ENCODE assay signal across 10 cellular contexts in the genomic region with DNA sequence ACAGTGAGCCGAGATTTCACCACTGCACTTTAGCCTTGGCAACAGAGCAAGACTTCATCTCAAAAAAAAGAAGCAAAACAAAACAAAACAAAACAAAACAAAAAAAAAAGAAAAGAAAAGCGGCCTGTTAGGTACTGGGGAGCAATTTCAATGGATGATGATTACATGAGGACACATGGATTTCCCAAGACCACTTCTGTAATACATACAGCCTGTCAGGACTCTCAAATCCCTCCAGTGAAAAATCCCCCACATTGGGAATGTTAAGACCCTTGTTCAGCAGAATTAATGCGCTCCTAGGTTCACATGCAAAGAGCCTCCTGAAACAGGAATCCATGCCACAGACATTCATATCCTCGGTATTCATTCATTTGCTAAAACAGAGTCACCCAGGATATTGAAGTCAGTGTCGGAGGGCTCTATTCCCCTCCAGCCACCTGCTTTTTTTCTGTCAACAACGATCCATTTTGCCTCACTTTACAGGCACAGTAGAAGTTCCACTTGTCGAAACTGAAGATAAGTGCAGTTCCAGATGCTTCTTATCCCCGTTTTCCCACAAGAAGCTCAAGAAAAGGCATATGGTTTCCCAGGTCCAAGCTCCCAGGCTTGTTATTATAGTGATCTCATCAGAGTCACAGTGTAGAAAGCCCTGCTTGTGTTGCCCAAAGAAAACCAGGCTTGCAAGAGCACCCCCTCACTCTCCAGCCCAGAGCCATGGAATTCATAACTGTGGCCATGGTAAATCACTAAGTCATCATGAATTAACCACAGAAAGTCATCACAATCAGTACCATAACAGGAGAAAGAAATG. TPM values are rescaled to one million over a fixed set of nuclear protein-coding genes. Genes with fewer than 3 reads are reported as not detected.
DNase-seq lines count a peak whose midpoint lies in the region; TF ChIP-seq lines count a peak whose summit lies in the region.
"Had no signal": no experiment of that assay in that cellular context is flagged by ENCODE, and none has a peak within 500 bp of the region (broad histone marks: within the 10 kb centered on the region; RNA-seq: fewer than 3 reads in every experiment).

No MANE protein-coding gene starts in this region.

- H3K27me3 ChIP-seq in MG63, result no peaks in the 10 kb centered on the region
- H3K27me3 ChIP-seq in esophagus squamous epithelium, result no peaks in the 10 kb centered on the region
- no peaks in the 10 kb centered on the region for H3K27me3 ChIP-seq in muscle layer of duodenum (ENCODE audit: low read depth, low read length)
- H3K27me3 ChIP-seq: BLaER1 treated with 17β-estradiol and CSF1 and Interleukin-3, amounts not matched to agents 10 nM and 100 nM had no signal

- peaks cover 3% of the 10 kb centered on the region; the same call in 1 of the 2 replicates for H3K9me3 ChIP-seq in MG63
- H3K9me3 ChIP-seq in esophagus squamous epithelium, result no peaks in the 10 kb centered on the region
- H3K9me3 ChIP-seq in muscle layer of duodenum (ENCODE audit: control insufficient read depth in 1 of 2, low read length in 2 of 2), result peaks cover 0 to under 1% of the 10 kb centered on the region in 2 donors

- WGBS in esophagus squamous epithelium, 2 donors, result 67 to 88% methylated on average over 8 of the region's 8 CpGs

- CTCF ChIA-PET in activated CD4-positive, alpha-beta memory T cell treated with anti-CD3 and anti-CD28 coated beads, Interleukin-2, amount 10 ng/mL, durations not matched to agents 7 days and 5 days (lab: Charles Lee), result no interaction called here

- H3K4me1 ChIP-seq in esophagus squamous epithelium (peaks cover 0 to 14% (median 0%) of the 10 kb centered on the region in 3 donors), muscle layer of duodenum (ENCODE audit: control insufficient read depth in 1 of 2, insufficient read depth in 2 of 2, low read length in 2 of 2) (peaks cover 4 to 13% of the 10 kb centered on the region in 2 donors)

- POLR2A ChIA-PET in activated CD4-positive, alpha-beta memory T cell treated with anti-CD3 and anti-CD28 coated beads, Interleukin-2, amount 10 ng/mL, durations not matched to agents 7 days and 5 days (lab: Charles Lee), result no interaction called here

- H3K36me3 ChIP-seq in MG63 (no peaks in the 10 kb centered on the region), esophagus squamous epithelium (no peaks in the 10 kb centered on the region), muscle layer of duodenum (ENCODE audit: control insufficient read depth in 1 of 2, insufficient read depth in 2 of 2, low read length in 2 of 2) (no peaks in the 10 kb centered on the region)
- H3K36me3 ChIP-seq: BLaER1 treated with 17β-estradiol and CSF1 and Interleukin-3, amounts not matched to agents 10 nM and 100 nM had no signal

- peaks cover 7% of the 10 kb centered on the region for H3K27me3 Mint-ChIP-seq in activated CD4-positive, alpha-beta memory T cell treated with anti-CD3 and anti-CD28 coated beads, Interleukin-2, amount 10 ng/mL, durations not matched to agents 7 days and 5 days

- no peaks in the 10 kb centered on the region for H3K4me1 Mint-ChIP-seq in activated CD4-positive, alpha-beta memory T cell treated with anti-CD3 and anti-CD28 coated beads, Interleukin-2, amount 10 ng/mL, durations not matched to agents 7 days and 5 days

- TF ChIP-seq POLR2A in esophagus squamous epithelium (IDR thresholded peaks at IDR 0.05), result no peak

- H3K9me3 Mint-ChIP-seq in activated CD4-positive, alpha-beta memory T cell treated with anti-CD3 and anti-CD28 coated beads, Interleukin-2, amount 10 ng/mL, durations not matched to agents 7 days and 5 days, result no peaks in the 10 kb centered on the region

- DNase-seq in A172 (ENCODE audit: low spot score) (peak; percentile 81), MG63 (peak; percentile 63), esophagus squamous epithelium (lab: John Stamatoyannopoulos, UW) (no peak), NCI-H2029 (lab: John Stamatoyannopoulos, UW) (no peak), NCI-H82 treated with DMSO at 0.1 percent for 48 hours (lab: John Stamatoyannopoulos, UW; ENCODE audit: unreplicated experiment) (no peak), NOMO-1 treated with DMSO at 0.1 percent for 48 hours (lab: John Stamatoyannopoulos, UW; ENCODE audit: unreplicated experiment) (no peak)
- DNase-seq in activated CD4-positive, alpha-beta memory T cell treated with anti-CD3 and anti-CD28 coated beads, Interleukin-2, amount 10 ng/mL, durations not matched to agents 7 days and 5 days, result no peak
- DNase-seq: cortex of kidney had no signal

- no peaks in the 10 kb centered on the region for H3K36me3 Mint-ChIP-seq in activated CD4-positive, alpha-beta memory T cell treated with anti-CD3 and anti-CD28 coated beads, Interleukin-2, amount 10 ng/mL, durations not matched to agents 7 days and 5 days (ENCODE audit: low read depth)

- H3K27ac ChIP-seq in esophagus squamous epithelium (peak overlapping the region in 3 of 4 donors; percentile 22 to 42 (median 40)), muscle layer of duodenum (ENCODE audit: low read length) (peak overlapping the region; percentile 67)
- H3K27ac ChIP-seq: BLaER1 treated with 17β-estradiol and CSF1 and Interleukin-3, amounts not matched to agents 10 nM and 100 nM had no signal

- intact Hi-C loops in esophagus squamous epithelium (cut with DNase I), result no loop called here

- no peak overlapping the region for H3K4me3 Mint-ChIP-seq in activated CD4-positive, alpha-beta memory T cell treated with anti-CD3 and anti-CD28 coated beads, Interleukin-2, amount 10 ng/mL, durations not matched to agents 7 days and 5 days

- no peak for TF ChIP-seq CTCF in esophagus squamous epithelium (IDR thresholded peaks at IDR 0.05)

- H3K27ac Mint-ChIP-seq in activated CD4-positive, alpha-beta memory T cell treated with anti-CD3 and anti-CD28 coated beads, Interleukin-2, amount 10 ng/mL, durations not matched to agents 7 days and 5 days, result no peak overlapping the region

- H3K4me3 ChIP-seq in MG63 (no peak overlapping the region), esophagus squamous epithelium (no peak overlapping the region), muscle layer of duodenum (ENCODE audit: low read depth in 1 of 2, low read length in 2 of 2) (no peak overlapping the region)
- H3K4me3 ChIP-seq: BLaER1 treated with 17β-estradiol and CSF1 and Interleukin-3, amounts not matched to agents 10 nM and 100 nM had no signal

RNA-seq across cellular contexts. Expression of a gene that starts 20.2 kb away (rescaled TPM):
- total RNA-seq in A172 (2014; rRNA removed; shearing (Covaris generic)), result 0.38 and 0.50 TPM in 2 replicates
- not detected in 2 replicates for total RNA-seq in MG63 (2014; rRNA removed; shearing (Covaris generic); ENCODE audit: low replicate concordance)
- total RNA-seq in esophagus squamous epithelium, result 1 to 10 TPM in 1 of 4 donors, under 1 TPM in 2, not detected in 1; 0.18 to 1.3 (median 0.23) TPM
- total RNA-seq in activated CD4-positive, alpha-beta memory T cell treated with anti-CD3 and anti-CD28 coated beads, Interleukin-2, amount 10 ng/mL, durations not matched to agents 7 days and 5 days, result not detected

Comparison
In these comparisons a context has a peak if more than half of its experiments do, and no peak if none do; other contexts are left out.
1. DNase-seq: peak in A172 (single experiment) and MG63 (single experiment); none in esophagus squamous epithelium (single experiment), NCI-H2029 (single experiment), activated CD4-positive, alpha-beta memory T cell treated with anti-CD3 and anti-CD28 coated beads, Interleukin-2, amount 10 ng/mL, durations not matched to agents 7 days and 5 days (single experiment), NCI-H82 treated with DMSO at 0.1 percent for 48 hours (single experiment) and NOMO-1 treated with DMSO at 0.1 percent for 48 hours (single experiment).